23 cellular contexts compared by ENCODE assay signal in genomic region chr11:129723964-129724291, GRCh38.
"Had no signal": no experiment of that assay in that cellular context is flagged by ENCODE, and none has a peak within 500 bp of the region (broad histone marks: within the 10 kb centered on the region; RNA-seq: fewer than 3 reads in every experiment).

No MANE protein-coding gene starts in this region.

- ATAC-seq: activated naive CD4-positive, alpha-beta T cell treated with anti-CD3 and anti-CD28 coated beads, Interleukin-2, amount 50 U/mL, for 72 hours; left lobe of liver had no signal

- H3K27ac ChIP-seq: adrenal gland, breast epithelium, coronary artery, prostate gland, right atrium auricular region, thyroid gland, WERI-Rb-1 had no signal

- H3K36me3 ChIP-seq: adrenal gland, breast epithelium, prostate gland, right atrium auricular region, thyroid gland, WERI-Rb-1 had no signal

- H3K4me3 ChIP-seq: adrenal gland, breast epithelium, coronary artery, lung, prostate gland, right atrium auricular region, thyroid gland had no signal

- H3K9me3 ChIP-seq: adrenal gland, breast epithelium, prostate gland, right atrium auricular region, thyroid gland had no signal

- DNase-seq: activated CD4-positive, alpha-beta T cell treated with anti-CD3 and anti-CD28 coated beads for 1 hour; activated CD4-positive, alpha-beta T cell treated with anti-CD3 and anti-CD28 coated beads, Interleukin-2, amount 50 U/mL, for 4 hours; activated gamma-delta T cell treated with Interleukin-2 at 50 U/mL for 16 hours; adrenal gland; erythroblast; foreskin melanocyte; hypothalamus; stimulated activated CD4-positive, alpha-beta T cell treated with anti-CD3 and anti-CD28 coated beads, Interleukin-12 subunit alpha, Interleukin-12 subunit beta, amount 100 ng/mL, for 4 hours; stimulated activated CD4-positive, alpha-beta T cell treated with anti-CD3 and anti-CD28 coated beads, Interleukin-1b, Interleukin-23, amount 100 ng/mL, for 48 hours; stimulated activated CD8-positive, alpha-beta memory T cell treated with anti-CD3 and anti-CD28 coated beads, Interleukin-4, amount 100 ng/mL, for 48 hours; stimulated activated naive CD4-positive, alpha-beta T cell treated with Interleukin-2 at 50 U/mL for 16 hours; thyroid gland; WERI-Rb-1 had no signal

- H3K4me1 ChIP-seq: adrenal gland, breast epithelium, prostate gland, right atrium auricular region, thyroid gland had no signal

- FAIRE-seq: astrocyte, endometrium, keratinocyte had no signal
